ENCODE assay signal across 10 cellular contexts in genomic region chr7:8258166-8258565, GRCh38. TPM values are rescaled to one million over a fixed set of nuclear protein-coding genes. Genes with fewer than 3 reads are reported as not detected.
"Had no signal": no experiment of that assay in that cellular context is flagged by ENCODE, and none has a peak within 500 bp of the region (broad histone marks: within the 10 kb centered on the region; RNA-seq: fewer than 3 reads in every experiment).

No MANE protein-coding gene starts in this region.

- H2AFZ ChIP-seq: GM23338 had no signal

- FAIRE-seq: H1, H54 had no signal

- H3K27ac Mint-ChIP-seq: GM23338, H9, HFFc6 had no signal

- H3K9ac ChIP-seq: KMS-11 had no signal

- H3K27ac ChIP-seq: HL-60, KMS-11 had no signal

- H3K4me3 ChIP-seq: GM23338 had no signal

- H3K4me3 Mint-ChIP-seq: GM23338, H9, HFFc6 had no signal

- ATAC-seq: GM23338 had no signal

- H3K4me2 ChIP-seq: GM23338, KMS-11 had no signal

- DNase-seq: H9, HCEC 1CT, HFFc6, IMR-90, KBM-7 had no signal

- H3K9me3 Mint-ChIP-seq: GM23338, H9, HFFc6 had no signal

RNA-seq across cellular contexts. Expression of gene ICA1, which starts 3.8 kb away (rescaled TPM):
- total RNA-seq: HFFc6, IMR-90 had no signal
- polyA plus RNA-seq: IMR-90 had no signal
